8 cellular contexts compared by ENCODE assay signal in genomic region chr15:94229591-94230365, GRCh38. TPM values are rescaled to one million over a fixed set of nuclear protein-coding genes. Genes with fewer than 3 reads are reported as not detected.
A peak's percentile ranks its signal among the peaks of the same experiment; 100 is the strongest.
DNase-seq lines count a peak whose midpoint lies in the region; ATAC-seq lines count a peak whose summit lies in the region.

No MANE protein-coding gene starts in this region.

- H3K9me3 ChIP-seq in BLaER1, result no peaks in the 10 kb centered on the region
- no peaks in the 10 kb centered on the region for H3K9me3 ChIP-seq in SJCRH30 (replicated peaks)

- H3K36me3 ChIP-seq in BLaER1, result no peaks in the 10 kb centered on the region
- no peaks in the 10 kb centered on the region for H3K36me3 ChIP-seq in SJCRH30

- intact Hi-C loops in activated CD4-positive, alpha-beta T cell treated with anti-CD3 and anti-CD28 coated beads, Interleukin-2, amount 10 ng/mL, durations not matched to agents 24 days and 14 days (cut with micrococcal nuclease), result loop anchor here (1.0 to 10.0 kb wide), 5 partner anchors 23 to 1425 kb away; no protein-coding TSS in a partner anchor

- ATAC-seq in GM19452 (IDR thresholded peaks at IDR 0.05; ENCODE audit: unreplicated experiment), result peak; percentile 63
- ATAC-seq in HG03469 (IDR thresholded peaks at IDR 0.05; ENCODE audit: unreplicated experiment), result peak; percentile 69

- H3K4me1 Mint-ChIP-seq in activated CD4-positive, alpha-beta T cell treated with anti-CD3 and anti-CD28 coated beads, Interleukin-2, amount 10 ng/mL, durations not matched to agents 24 days and 14 days, result peaks cover 64% of the 10 kb centered on the region

- peaks cover 19% of the 10 kb centered on the region for H3K36me3 Mint-ChIP-seq in activated CD4-positive, alpha-beta T cell treated with anti-CD3 and anti-CD28 coated beads, Interleukin-2, amount 10 ng/mL, durations not matched to agents 24 days and 14 days (ENCODE audit: low read depth)

- H3K27me3 Mint-ChIP-seq in activated CD4-positive, alpha-beta T cell treated with anti-CD3 and anti-CD28 coated beads, Interleukin-2, amount 10 ng/mL, durations not matched to agents 24 days and 14 days, result peaks cover 5% of the 10 kb centered on the region

- H3K4me1 ChIP-seq in BLaER1, result peaks cover 53% of the 10 kb centered on the region
- no peaks in the 10 kb centered on the region for H3K4me1 ChIP-seq in SJCRH30

- H4K20me1 ChIP-seq in BLaER1, result no peaks in the 10 kb centered on the region; the same call in 1 of the 2 replicates

- H3K4me3 Mint-ChIP-seq in activated CD4-positive, alpha-beta T cell treated with anti-CD3 and anti-CD28 coated beads, Interleukin-2, amount 10 ng/mL, durations not matched to agents 24 days and 14 days, result peak overlapping the region; percentile 89

- peak overlapping the region; percentile 94 for H3K4me2 ChIP-seq in BLaER1

- DNase-seq in activated CD4-positive, alpha-beta T cell treated with anti-CD3 and anti-CD28 coated beads, Interleukin-2, amount 10 ng/mL, durations not matched to agents 24 days and 14 days, result peak; percentile 91
- peak; percentile 53 for DNase-seq in kidney tubule cell (ENCODE audit: low spot score)
- no peak for DNase-seq in NCI-H82 (lab: John Stamatoyannopoulos, UW)
- DNase-seq in SJCRH30, result no peak
- DNase-seq in GF-D8 (lab: John Stamatoyannopoulos, UW), result no peak

- peak overlapping the region; percentile 97 for H3K27ac Mint-ChIP-seq in activated CD4-positive, alpha-beta T cell treated with anti-CD3 and anti-CD28 coated beads, Interleukin-2, amount 10 ng/mL, durations not matched to agents 24 days and 14 days

- H3K4me3 ChIP-seq in BLaER1 (peak overlapping the region; percentile 87; the same call in 1 of the 2 replicates), SJCRH30 (no peak overlapping the region)

- peak overlapping the region; percentile 22; the same call in 1 of the 2 replicates for H3K9ac ChIP-seq in BLaER1

- no peak overlapping the region for H3K27ac ChIP-seq in BLaER1
- no peak overlapping the region for H3K27ac ChIP-seq in SJCRH30

- peaks cover 6% of the 10 kb centered on the region for H3K9me3 Mint-ChIP-seq in activated CD4-positive, alpha-beta T cell treated with anti-CD3 and anti-CD28 coated beads, Interleukin-2, amount 10 ng/mL, durations not matched to agents 24 days and 14 days

- H3K27me3 ChIP-seq in BLaER1 (no peaks in the 10 kb centered on the region), SJCRH30 (no peaks in the 10 kb centered on the region)

RNA-seq across cellular contexts. Expression of gene MCTP2, which starts 1.6 kb away (rescaled TPM):
- total RNA-seq in activated CD4-positive, alpha-beta T cell treated with anti-CD3 and anti-CD28 coated beads, Interleukin-2, amount 10 ng/mL, durations not matched to agents 24 days and 14 days, result 49.8 and 58.9 TPM in 2 replicates
- total RNA-seq in SJCRH30 (2014; rRNA removed; shearing (Covaris generic)), result 0.13 and 0.38 TPM in 2 replicates

Comparison
In these comparisons a context has a peak if more than half of its experiments do, and no peak if none do; other contexts are left out.
1. DNase-seq: peak in activated CD4-positive, alpha-beta T cell treated with anti-CD3 and anti-CD28 coated beads, Interleukin-2, amount 10 ng/mL, durations not matched to agents 24 days and 14 days (single experiment) and kidney tubule cell (single experiment); none in NCI-H82 (single experiment), SJCRH30 (0 of 2) and GF-D8 (single experiment).
2. RNA of gene MCTP2, which starts 1.6 kb away (total RNA-seq): 49.8 to 58.9 TPM in activated CD4-positive, alpha-beta T cell treated with anti-CD3 and anti-CD28 coated beads, Interleukin-2, amount 10 ng/mL, durations not matched to agents 24 days and 14 days; 0.13 to 0.38 TPM in SJCRH30; every median in the first group is over 10 times any median in the second.